Comparison of ENCODE assay signal across 8 cellular contexts in genomic region chr11:96426356-96427103, GRCh38. TPM values are rescaled to one million over a fixed set of nuclear protein-coding genes. Genes with fewer than 3 reads are reported as not detected.
A peak's percentile ranks its signal among the peaks of the same experiment; 100 is the strongest.
DNase-seq lines count a peak whose midpoint lies in the region; ATAC-seq and TF ChIP-seq lines count a peak whose summit lies in the region.

No MANE protein-coding gene starts in this region.

- H3K27me3 Mint-ChIP-seq in type B pancreatic cell: peaks cover 2% of the 10 kb centered on the region

- ATAC-seq in HG02798 (IDR thresholded peaks at IDR 0.05; ENCODE audit: poor library complexity, unreplicated experiment) (peak; percentile 69), HG03439 (IDR thresholded peaks at IDR 0.05; ENCODE audit: unreplicated experiment) (no peak)

- H3K36me3 Mint-ChIP-seq in type B pancreatic cell: no peaks in the 10 kb centered on the region

- no peaks in the 10 kb centered on the region for H3K9me3 Mint-ChIP-seq in type B pancreatic cell

- H3K4me3 ChIP-seq in cardiac fibroblast (replicated peaks in 1 of 2; ENCODE audit: low read depth in 2 of 2, low read length in 2 of 2): no peak overlapping the region

- TF ChIP-seq CTCF in cardiac fibroblast (IDR thresholded peaks at IDR 0.05; ENCODE audit: low read depth, low read length): peak; percentile 28
- TF ChIP-seq CTCF in type B pancreatic cell (conservative IDR thresholded peaks at IDR 0.05): peak; percentile 88

- DNase-seq in NCI-H2029 treated with DMSO at 0.1 percent for 48 hours (lab: John Stamatoyannopoulos, UW) (peak; percentile 2), NCI-H2029 (lab: John Stamatoyannopoulos, UW) (no peak), NCI-H446 treated with DMSO at 0.1 percent for 48 hours (lab: John Stamatoyannopoulos, UW) (peak; percentile 21), cardiac fibroblast (ENCODE audit: low read depth in 2 of 2) (peak; percentile 70 to 74), kidney tubule cell (ENCODE audit: low spot score) (peak; percentile 49), type B pancreatic cell (ENCODE audit: extremely low spot score, unreplicated experiment) (no peak)

- H3K4me1 Mint-ChIP-seq in type B pancreatic cell (ENCODE audit: unreplicated experiment): peaks cover 9% of the 10 kb centered on the region

- peak overlapping the region; percentile 40 for H3K4me3 Mint-ChIP-seq in type B pancreatic cell

- H3K27ac Mint-ChIP-seq in type B pancreatic cell: no peak overlapping the region

RNA-seq across cellular contexts. Expression of gene JRKL, which starts 36.7 kb away (rescaled TPM):
- 11.5 and 13.9 TPM in 2 replicates for total RNA-seq in type B pancreatic cell (ENCODE audit: low replicate concordance)

RNA-seq across cellular contexts. Expression of gene CCDC82, which starts 36.8 kb away (rescaled TPM):
- 15.2 and 21.7 TPM in 2 replicates for total RNA-seq in type B pancreatic cell (ENCODE audit: low replicate concordance)

Comparison
In these comparisons a context has a peak if more than half of its experiments do, and no peak if none do; other contexts are left out.
1. DNase-seq: peak in NCI-H2029 treated with DMSO at 0.1 percent for 48 hours (single experiment), NCI-H446 treated with DMSO at 0.1 percent for 48 hours (single experiment), cardiac fibroblast (2 of 2) and kidney tubule cell (single experiment); none in NCI-H2029 (single experiment) and type B pancreatic cell (single experiment).